In the genomic region with DNA sequence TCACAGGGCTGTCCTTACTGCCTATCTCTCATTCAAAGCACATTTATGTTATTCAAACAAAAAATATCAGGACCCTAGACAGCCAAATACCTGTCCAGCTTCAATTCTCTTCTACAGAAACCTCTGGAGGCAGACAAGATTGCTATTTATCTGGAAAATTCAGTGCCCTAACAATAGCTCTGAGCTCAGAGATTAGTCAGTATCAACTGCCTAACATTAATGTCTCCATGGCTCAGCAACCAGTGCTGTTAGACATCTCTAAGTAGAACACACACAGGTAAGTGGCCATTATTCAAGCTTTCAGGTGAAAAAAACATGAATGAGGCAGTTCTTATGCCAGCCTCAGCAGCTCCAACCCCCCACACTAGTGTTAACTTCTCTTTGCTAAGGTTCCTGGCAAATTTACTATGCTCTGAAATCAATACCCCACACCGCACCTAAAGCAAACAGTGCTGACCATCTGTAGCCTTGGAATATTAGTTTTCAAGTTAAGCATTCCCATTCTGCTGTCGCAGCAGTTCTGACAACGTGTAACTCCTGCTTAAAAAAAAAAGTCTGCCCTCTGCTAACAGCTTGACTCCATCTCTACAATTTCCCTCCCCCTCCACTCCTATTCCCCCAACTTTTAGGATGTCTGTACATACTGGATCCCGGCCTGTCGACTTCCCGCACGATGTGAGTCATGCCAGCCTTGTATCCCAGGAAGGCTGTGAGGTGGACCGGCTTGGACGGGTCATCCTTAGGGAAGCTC, we compare ENCODE assay signal across 1 cellular context.
TF ChIP-seq lines count a peak whose summit lies in the region.

No MANE protein-coding gene starts in this region.

TF ChIP-seq in HepG2, 621 proteins besides CTCF, POLR2A, EP300 and RAD21 (continues in another document):
- TF ChIP-seq ZNF792 (CRISPR knock-in tag; IDR thresholded peaks at IDR 0.05): no peak
- TF ChIP-seq ATF5 (CRISPR knock-in tag; IDR thresholded peaks at IDR 0.05; ENCODE audit: low read depth): no peak
- no peak for TF ChIP-seq HOXA5 (CRISPR knock-in tag; IDR thresholded peaks at IDR 0.05)
- TF ChIP-seq HNF4G (IDR thresholded peaks at IDR 0.05; ENCODE audit: borderline replicate concordance, low read depth, low read length): no peak
- no peak for TF ChIP-seq HNF4G (CRISPR knock-in tag; IDR thresholded peaks at IDR 0.05; ENCODE audit: borderline replicate concordance, low read depth)
- peak; percentile 21; the same call in 1 of the 2 replicates for TF ChIP-seq FOSL2 (CRISPR knock-in tag; IDR thresholded peaks at IDR 0.05)
- 0 out of 2 replicates have a peak, but pooled peaks have one; percentile 13 for TF ChIP-seq FOXA3 (CRISPR knock-in tag; IDR thresholded peaks at IDR 0.05)
- TF ChIP-seq ZSCAN5A (CRISPR knock-in tag; IDR thresholded peaks at IDR 0.05; ENCODE audit: borderline replicate concordance): no peak
- TF ChIP-seq PAX8 (CRISPR knock-in tag; IDR thresholded peaks at IDR 0.05; ENCODE audit: borderline replicate concordance): no peak
- no peak for TF ChIP-seq ZNF296 (CRISPR knock-in tag; conservative IDR thresholded peaks at IDR 0.05)
- TF ChIP-seq IRF9 (CRISPR knock-in tag; IDR thresholded peaks at IDR 0.05; ENCODE audit: borderline replicate concordance): no peak
- TF ChIP-seq, protein P1, sequence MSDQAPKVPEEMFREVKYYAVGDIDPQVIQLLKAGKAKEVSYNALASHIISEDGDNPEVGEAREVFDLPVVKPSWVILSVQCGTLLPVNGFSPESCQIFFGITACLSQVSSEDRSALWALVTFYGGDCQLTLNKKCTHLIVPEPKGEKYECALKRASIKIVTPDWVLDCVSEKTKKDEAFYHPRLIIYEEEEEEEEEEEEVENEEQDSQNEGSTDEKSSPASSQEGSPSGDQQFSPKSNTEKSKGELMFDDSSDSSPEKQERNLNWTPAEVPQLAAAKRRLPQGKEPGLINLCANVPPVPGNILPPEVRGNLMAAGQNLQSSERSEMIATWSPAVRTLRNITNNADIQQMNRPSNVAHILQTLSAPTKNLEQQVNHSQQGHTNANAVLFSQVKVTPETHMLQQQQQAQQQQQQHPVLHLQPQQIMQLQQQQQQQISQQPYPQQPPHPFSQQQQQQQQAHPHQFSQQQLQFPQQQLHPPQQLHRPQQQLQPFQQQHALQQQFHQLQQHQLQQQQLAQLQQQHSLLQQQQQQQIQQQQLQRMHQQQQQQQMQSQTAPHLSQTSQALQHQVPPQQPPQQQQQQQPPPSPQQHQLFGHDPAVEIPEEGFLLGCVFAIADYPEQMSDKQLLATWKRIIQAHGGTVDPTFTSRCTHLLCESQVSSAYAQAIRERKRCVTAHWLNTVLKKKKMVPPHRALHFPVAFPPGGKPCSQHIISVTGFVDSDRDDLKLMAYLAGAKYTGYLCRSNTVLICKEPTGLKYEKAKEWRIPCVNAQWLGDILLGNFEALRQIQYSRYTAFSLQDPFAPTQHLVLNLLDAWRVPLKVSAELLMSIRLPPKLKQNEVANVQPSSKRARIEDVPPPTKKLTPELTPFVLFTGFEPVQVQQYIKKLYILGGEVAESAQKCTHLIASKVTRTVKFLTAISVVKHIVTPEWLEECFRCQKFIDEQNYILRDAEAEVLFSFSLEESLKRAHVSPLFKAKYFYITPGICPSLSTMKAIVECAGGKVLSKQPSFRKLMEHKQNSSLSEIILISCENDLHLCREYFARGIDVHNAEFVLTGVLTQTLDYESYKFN (CRISPR knock-in tag; conservative IDR thresholded peaks at IDR 0.05): peak; percentile 45; the same call in 1 of the 2 replicates
- TF ChIP-seq, protein P2, sequence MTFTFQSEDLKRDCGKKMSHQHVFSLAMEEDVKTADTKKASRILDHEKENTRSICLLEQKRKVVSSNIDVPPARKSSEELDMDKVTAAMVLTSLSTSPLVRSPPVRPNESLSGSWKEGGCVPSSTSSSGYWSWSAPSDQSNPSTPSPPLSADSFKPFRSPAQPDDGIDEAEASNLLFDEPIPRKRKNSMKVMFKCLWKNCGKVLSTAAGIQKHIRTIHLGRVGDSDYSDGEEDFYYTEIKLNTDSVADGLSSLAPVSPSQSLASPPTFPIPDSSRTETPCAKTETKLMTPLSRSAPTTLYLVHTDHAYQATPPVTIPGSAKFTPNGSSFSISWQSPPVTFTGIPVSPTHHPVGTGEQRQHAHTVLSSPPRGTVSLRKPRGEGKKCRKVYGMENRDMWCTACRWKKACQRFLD (CRISPR knock-in tag; IDR thresholded peaks at IDR 0.05; ENCODE audit: borderline replicate concordance): no peak
- TF ChIP-seq AKAP8 (CRISPR knock-in tag; IDR thresholded peaks at IDR 0.05): no peak
- 0 out of 2 replicates have a peak, but pooled peaks have one; percentile 47 for TF ChIP-seq KAT7 (CRISPR knock-in tag; IDR thresholded peaks at IDR 0.05; ENCODE audit: borderline replicate concordance)
- TF ChIP-seq ZNF281 (CRISPR knock-in tag; IDR thresholded peaks at IDR 0.05; ENCODE audit: borderline replicate concordance): peak; percentile 42; the same call in 1 of the 2 replicates
- no peak for TF ChIP-seq ZFYVE20 (CRISPR knock-in tag; IDR thresholded peaks at IDR 0.05; ENCODE audit: borderline replicate concordance, low read depth)
- TF ChIP-seq RBFOX2 (IDR thresholded peaks at IDR 0.05; ENCODE audit: low read depth, low read length): peak; percentile 35; the same call in 1 of the 2 replicates
- TF ChIP-seq HHEX (CRISPR knock-in tag; IDR thresholded peaks at IDR 0.05): no peak
- TF ChIP-seq SALL1 (CRISPR knock-in tag; IDR thresholded peaks at IDR 0.05): no peak
- TF ChIP-seq ZNF609 (CRISPR knock-in tag; IDR thresholded peaks at IDR 0.05; ENCODE audit: borderline replicate concordance): 0 out of 2 replicates have a peak, but pooled peaks have one; percentile 21
- TF ChIP-seq ZNF329 (CRISPR knock-in tag; IDR thresholded peaks at IDR 0.05; ENCODE audit: low read depth): no peak
- peak; percentile 24; the same call in 1 of the 2 replicates for TF ChIP-seq SAP130 (CRISPR knock-in tag; IDR thresholded peaks at IDR 0.05; ENCODE audit: low read depth)
- peak; percentile 83 for TF ChIP-seq MAFF (IDR thresholded peaks at IDR 0.05; ENCODE audit: low read depth, low read length)
- TF ChIP-seq, protein P3, sequence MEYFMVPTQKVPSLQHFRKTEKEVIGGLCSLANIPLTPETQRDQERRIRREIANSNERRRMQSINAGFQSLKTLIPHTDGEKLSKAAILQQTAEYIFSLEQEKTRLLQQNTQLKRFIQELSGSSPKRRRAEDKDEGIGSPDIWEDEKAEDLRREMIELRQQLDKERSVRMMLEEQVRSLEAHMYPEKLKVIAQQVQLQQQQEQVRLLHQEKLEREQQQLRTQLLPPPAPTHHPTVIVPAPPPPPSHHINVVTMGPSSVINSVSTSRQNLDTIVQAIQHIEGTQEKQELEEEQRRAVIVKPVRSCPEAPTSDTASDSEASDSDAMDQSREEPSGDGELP (IDR thresholded peaks at IDR 0.05; ENCODE audit: borderline replicate concordance, low read depth): 0 out of 2 replicates have a peak, but pooled peaks have one; percentile 10
- TF ChIP-seq SOX13 (IDR thresholded peaks at IDR 0.05): no peak
- TF ChIP-seq SOX13 (CRISPR knock-in tag; conservative IDR thresholded peaks at IDR 0.05 in 1 of 2, IDR thresholded peaks at IDR 0.05 in 1 of 2): no peak
- peak; percentile 30; the same call in 1 of the 2 replicates for TF ChIP-seq GATAD2A (CRISPR knock-in tag; IDR thresholded peaks at IDR 0.05)
- TF ChIP-seq ZNF431 (CRISPR knock-in tag; IDR thresholded peaks at IDR 0.05; ENCODE audit: borderline replicate concordance, low read depth): no peak
- 0 out of 2 replicates have a peak, but pooled peaks have one; percentile 18 for TF ChIP-seq ERF (CRISPR knock-in tag; IDR thresholded peaks at IDR 0.05)
- no peak for TF ChIP-seq PHB2 (IDR thresholded peaks at IDR 0.05; ENCODE audit: partially characterized antibody)
- TF ChIP-seq ZNF124 (CRISPR knock-in tag; IDR thresholded peaks at IDR 0.05): no peak
